In genomic region chr2:207143131-207143473, GRCh38 we compare ENCODE assay signal across 8 cellular contexts. TPM values are rescaled to one million over a fixed set of nuclear protein-coding genes. Genes with fewer than 3 reads are reported as not detected.
DNase-seq lines count a peak whose midpoint lies in the region; ATAC-seq and TF ChIP-seq lines count a peak whose summit lies in the region.

No MANE protein-coding gene starts in this region.

- H3K9me3 ChIP-seq in breast epithelium = no peaks in the 10 kb centered on the region

- H3K27ac ChIP-seq in breast epithelium = peak overlapping the region; percentile 76 to 90

- peaks cover 5 to 13% of the 10 kb centered on the region in 2 donors for H3K4me1 ChIP-seq in breast epithelium

- no peaks in the 10 kb centered on the region for H3K36me3 ChIP-seq in breast epithelium

- H3K9me3 Mint-ChIP-seq in naive B cell = peaks cover 0 to 1% (median 0%) of the 10 kb centered on the region in 7 donors

- peaks cover 65 to 70% (median 69%) of the 10 kb centered on the region in 3 donors for H3K4me1 Mint-ChIP-seq in naive B cell

- ATAC-seq in HG03432 (IDR thresholded peaks at IDR 0.05; ENCODE audit: unreplicated experiment) = peak; percentile 14
- ATAC-seq in naive B cell (ENCODE audit: low read depth in 2 of 2) = peak; percentile 59 to 64

- intact Hi-C loops in breast epithelium (cut with DNase I; ENCODE audit: low total_unique reads) = loop anchor here (1.0 kb wide), 1 partner anchor 8 kb away; no protein-coding TSS in a partner anchor

- no peak for TF ChIP-seq CTCF in breast epithelium (IDR thresholded peaks at IDR 0.05)

- peak overlapping the region in 1 of 3 donors; percentile 48 for H3K4me3 ChIP-seq in breast epithelium

- no peaks in the 10 kb centered on the region for H3K27me3 ChIP-seq in breast epithelium

- H3K27me3 Mint-ChIP-seq in naive B cell = no peaks in the 10 kb centered on the region

- H3K36me3 Mint-ChIP-seq in naive B cell = peaks cover 1 to 14% of the 10 kb centered on the region in 2 donors

- DNase-seq in AML-193 (lab: John Stamatoyannopoulos, UW) (peak; percentile 65 to 66), breast epithelium (ENCODE audit: low spot score in 2 of 2) (no peak), naive B cell (no peak), Kasumi-1 (lab: John Stamatoyannopoulos, UW) (no peak), A172 (ENCODE audit: low spot score) (no peak), SHP77 treated with DMSO at 0.1 percent for 48 hours (lab: John Stamatoyannopoulos, UW) (no peak)
- no peak for DNase-seq in activated CD8-positive, alpha-beta memory T cell treated with anti-CD3 and anti-CD28 coated beads, Interleukin-2, amount 50 U/mL, for 48 hours

- H3K27ac Mint-ChIP-seq in naive B cell = peak overlapping the region; percentile 97 to 99 (median 98)

- TF ChIP-seq POLR2A in breast epithelium (IDR thresholded peaks at IDR 0.05) = no peak

- H3K4me3 Mint-ChIP-seq in naive B cell = peak overlapping the region; percentile 67 to 95 (median 82)

RNA-seq across cellular contexts. Expression of gene KLF7, which starts 22.6 kb away (rescaled TPM):
- total RNA-seq in breast epithelium = 10 to 100 TPM; 21.0 to 40.7 (median 37.3) TPM
- 10 to 100 TPM; 14.2 to 25.1 (median 15.0) TPM for polyA plus RNA-seq in naive B cell (ENCODE audit: low read depth in 6 of 6)
- 9.1 and 13.7 TPM in 2 replicates for total RNA-seq in A172 (2014; rRNA removed; shearing (Covaris generic))

Comparison
In these comparisons a context has a peak if more than half of its experiments do, and no peak if none do; other contexts are left out.
1. DNase-seq: peak in AML-193 (2 of 2); none in breast epithelium (0 of 2), naive B cell (single experiment), Kasumi-1 (0 of 2), A172 (single experiment), SHP77 treated with DMSO at 0.1 percent for 48 hours (single experiment) and activated CD8-positive, alpha-beta memory T cell treated with anti-CD3 and anti-CD28 coated beads, Interleukin-2, amount 50 U/mL, for 48 hours (single experiment).